ENCODE assay signal across 2 cellular contexts in the genomic region with DNA sequence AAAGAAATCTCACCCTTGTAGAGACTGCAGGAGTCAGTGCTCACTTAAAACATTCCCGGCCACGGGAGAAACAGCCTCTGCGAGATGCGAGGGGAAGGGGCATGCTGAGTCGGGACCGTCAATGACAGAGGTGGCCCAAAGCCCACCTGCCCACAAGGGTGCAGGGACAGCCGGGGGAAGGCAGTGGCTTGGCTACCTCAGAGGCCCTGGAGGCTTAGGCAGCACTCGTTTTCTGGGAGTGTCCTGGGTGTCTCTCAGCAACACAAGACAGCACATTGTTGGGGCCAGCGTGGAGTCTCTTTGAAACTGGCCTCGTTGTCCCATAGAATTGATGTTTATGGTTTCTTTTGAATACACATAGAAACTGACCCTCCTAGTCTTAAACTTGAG.
TF ChIP-seq lines count a peak whose summit lies in the region.

No MANE protein-coding gene starts in this region.

TF ChIP-seq in HepG2, 621 proteins besides CTCF, POLR2A, EP300 and RAD21:
- TF ChIP-seq SMC3 (IDR thresholded peaks at IDR 0.05; ENCODE audit: low read length) (no peak), ZNF713 (CRISPR knock-in tag; IDR thresholded peaks at IDR 0.05) (no peak), ISL2 (CRISPR knock-in tag; IDR thresholded peaks at IDR 0.05) (no peak), FOXK2 (IDR thresholded peaks at IDR 0.05) (no peak)

TF ChIP-seq in A549, 52 proteins besides CTCF, POLR2A, EP300 and RAD21:
- no peak for TF ChIP-seq CBX2 (IDR thresholded peaks at IDR 0.05; ENCODE audit: borderline replicate concordance, low read depth)
- no peak for TF ChIP-seq HOXB5 (CRISPR knock-in tag; IDR thresholded peaks at IDR 0.05)
- no peak for TF ChIP-seq JUNB (IDR thresholded peaks at IDR 0.05)
- TF ChIP-seq JUN (IDR thresholded peaks at IDR 0.05): no peak
- no peak for TF ChIP-seq HOXA7 (CRISPR knock-in tag; IDR thresholded peaks at IDR 0.05)
- TF ChIP-seq KDM5A (IDR thresholded peaks at IDR 0.05): no peak
